ENCODE assay signal across 7 cellular contexts in the genomic region with DNA sequence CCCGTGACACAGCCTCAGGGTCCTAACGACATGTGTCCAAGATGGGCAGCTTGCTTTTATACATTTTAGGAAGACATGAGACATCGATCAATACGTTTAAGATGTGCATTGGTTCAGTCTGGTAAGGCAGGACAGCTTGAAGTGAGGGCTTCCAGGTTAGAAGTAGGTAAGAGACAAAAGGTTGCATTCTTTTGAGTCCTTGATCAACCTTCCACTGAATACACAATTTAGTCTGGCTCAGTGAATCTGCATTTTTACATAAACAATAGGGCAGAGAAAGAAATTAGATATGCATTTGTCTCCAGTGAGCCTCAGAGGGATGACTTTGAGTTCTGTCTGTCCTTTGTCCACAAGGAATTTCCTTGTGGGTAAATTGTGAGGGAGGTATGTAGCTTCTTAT.
DNase-seq lines count a peak whose midpoint lies in the region; TF ChIP-seq lines count a peak whose summit lies in the region.
"Not testable (repeated sequence)": the region's sequence is repeated elsewhere in the genome, so short reads cannot be mapped to it uniquely, and the experiment has no call there.

No MANE protein-coding gene starts in this region.

- H3K9me3 Mint-ChIP-seq in glutamatergic neuron (ENCODE audit: unreplicated experiment) (peaks cover 11% of the 10 kb centered on the region), nephron progenitor cell (peaks cover 32% of the 10 kb centered on the region)

- peaks cover 44% of the 10 kb centered on the region for H3K4me1 Mint-ChIP-seq in glutamatergic neuron (ENCODE audit: low read depth, unreplicated experiment)
- H3K4me1 Mint-ChIP-seq in nephron progenitor cell = peaks cover 60% of the 10 kb centered on the region

- intact Hi-C loops in dorsolateral prefrontal cortex (cut with DNase I) = not testable (repeated sequence)

- H3K27ac Mint-ChIP-seq in glutamatergic neuron (ENCODE audit: unreplicated experiment) (peak overlapping the region; percentile 20), nephron progenitor cell (peak overlapping the region; percentile 98)

- not testable (repeated sequence) for H3K4me3 Mint-ChIP-seq in glutamatergic neuron (ENCODE audit: unreplicated experiment); nephron progenitor cell

- H3K36me3 ChIP-seq in HUES48 (ENCODE audit: control insufficient read depth, insufficient read depth, low read length); suprapubic skin: not testable (repeated sequence)
- peaks cover 12% of the 10 kb centered on the region; the same call in 1 of the 2 replicates for H3K36me3 ChIP-seq in SJCRH30

- H3K27ac ChIP-seq in HUES48 (ENCODE audit: low read depth, low read length) (peak overlapping the region; percentile 91), SJCRH30 (peak overlapping the region; percentile 22; the same call in 1 of the 2 replicates), dorsolateral prefrontal cortex (peak overlapping the region in 42 of 59 donors; percentile 9 to 84 (median 63)), layer of hippocampus (ENCODE audit: low read depth, low read length) (peak overlapping the region; percentile 32), suprapubic skin (peak overlapping the region; percentile 19)

- not testable (repeated sequence) for TF ChIP-seq EP300 in suprapubic skin (IDR thresholded peaks at IDR 0.05)

- not testable (repeated sequence) for TF ChIP-seq POLR2A in suprapubic skin (IDR thresholded peaks at IDR 0.05)

- not testable (repeated sequence) for H3K27me3 Mint-ChIP-seq in glutamatergic neuron (ENCODE audit: unreplicated experiment); nephron progenitor cell (ENCODE audit: low read depth, poor library complexity)

- 91% methylated on average over 4 of the region's 4 CpGs for WGBS in suprapubic skin

- peak overlapping the region; percentile 30; the same call in 1 of the 2 replicates for H3K4me3 ChIP-seq in HUES48 (ENCODE audit: low read depth, low read length)
- H3K4me3 ChIP-seq in SJCRH30, dorsolateral prefrontal cortex, suprapubic skin: not testable (repeated sequence)

- TF ChIP-seq CTCF in dorsolateral prefrontal cortex (IDR thresholded peaks at IDR 0.05 in 54 of 56, conservative IDR thresholded peaks at IDR 0.05 in 2 of 56; ENCODE audit: low read depth in 1 of 56, partially characterized antibody in 56 of 56); glutamatergic neuron (IDR thresholded peaks at IDR 0.05; ENCODE audit: partially characterized antibody, unreplicated experiment); nephron progenitor cell (IDR thresholded peaks at IDR 0.05); suprapubic skin (IDR thresholded peaks at IDR 0.05): not testable (repeated sequence)

- peaks cover 58% of the 10 kb centered on the region for H3K4me1 ChIP-seq in HUES48 (ENCODE audit: control insufficient read depth, insufficient read depth, low read length)
- not testable (repeated sequence) for H3K4me1 ChIP-seq in SJCRH30, suprapubic skin

- peak overlapping the region; percentile 57 for H3K9ac ChIP-seq in HUES48 (ENCODE audit: low read depth, low read length)

- not testable (repeated sequence) for H3K27me3 ChIP-seq in HUES48 (ENCODE audit: control insufficient read depth, insufficient read depth, low read length); SJCRH30; dorsolateral prefrontal cortex; layer of hippocampus (ENCODE audit: control insufficient read depth, insufficient read depth, low read length); suprapubic skin

- DNase-seq in SJCRH30; dorsolateral prefrontal cortex; glutamatergic neuron; nephron progenitor cell; suprapubic skin (ENCODE audit: low spot score in 2 of 2): not testable (repeated sequence)

- peaks cover 11% of the 10 kb centered on the region; the same call in 1 of the 2 replicates for H3K9me3 ChIP-seq in HUES48 (ENCODE audit: control insufficient read depth, insufficient read depth, low read length)
- H3K9me3 ChIP-seq in SJCRH30 (replicated peaks); suprapubic skin: not testable (repeated sequence)

- H3K36me3 Mint-ChIP-seq in glutamatergic neuron (ENCODE audit: unreplicated experiment) (peaks cover 13% of the 10 kb centered on the region), nephron progenitor cell (ENCODE audit: low read depth) (peaks cover 59% of the 10 kb centered on the region)

Comparison
In these comparisons a context has a peak if more than half of its experiments do, and no peak if none do; other contexts are left out.
1. H3K27ac ChIP-seq: peak in every context shown above with its lines; median percentile 91 in HUES48; 63 in dorsolateral prefrontal cortex; 32 in layer of hippocampus; 22 in SJCRH30; 19 in suprapubic skin.